In the genomic region with DNA sequence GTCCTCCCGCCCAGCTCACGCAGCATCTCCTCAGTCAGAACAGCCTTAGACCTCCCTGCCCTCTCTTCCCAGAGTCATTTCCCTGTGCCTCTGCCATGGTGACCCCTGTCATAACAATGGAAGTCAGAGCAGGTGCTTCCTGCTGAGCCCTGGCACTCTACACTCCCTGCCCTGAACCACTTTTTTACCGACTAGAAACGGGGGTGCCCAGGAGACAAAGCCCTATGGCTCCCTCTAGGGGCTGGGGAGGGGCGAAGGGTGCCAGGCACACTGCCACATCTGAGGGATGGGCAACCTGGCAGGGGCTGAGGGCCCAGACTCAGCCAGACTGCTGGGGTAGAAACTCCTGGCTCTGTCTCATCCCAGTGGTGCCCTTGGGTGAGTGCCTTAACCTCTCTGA, we compare ENCODE assay signal across 8 cellular contexts. TPM values are rescaled to one million over a fixed set of nuclear protein-coding genes. Genes with fewer than 3 reads are reported as not detected.
A peak's percentile ranks its signal among the peaks of the same experiment; 100 is the strongest.
DNase-seq lines count a peak whose midpoint lies in the region; ATAC-seq and TF ChIP-seq lines count a peak whose summit lies in the region.

No MANE protein-coding gene starts in this region.

- H3K9me3 ChIP-seq in smooth muscle cell (replicated peaks; ENCODE audit: low read depth) (no peaks in the 10 kb centered on the region), aorta (ENCODE audit: control insufficient read depth, low read length) (no peaks in the 10 kb centered on the region), suprapubic skin (no peaks in the 10 kb centered on the region)

- no peaks in the 10 kb centered on the region for H3K36me3 ChIP-seq in smooth muscle cell (ENCODE audit: low read depth)
- H3K36me3 ChIP-seq in aorta (ENCODE audit: control insufficient read depth in 1 of 2, insufficient read depth in 2 of 2, low read length in 1 of 2): no peaks in the 10 kb centered on the region
- no peaks in the 10 kb centered on the region for H3K36me3 ChIP-seq in suprapubic skin

- H3K27ac ChIP-seq in smooth muscle cell (ENCODE audit: low read depth) (no peak overlapping the region), aorta (ENCODE audit: low read depth in 1 of 2, low read length in 2 of 2) (no peak overlapping the region), suprapubic skin (no peak overlapping the region)

- no peak overlapping the region for H3K9ac ChIP-seq in smooth muscle cell (ENCODE audit: low read depth)

- no peaks in the 10 kb centered on the region for H3F3A ChIP-seq in smooth muscle cell (ENCODE audit: low read depth)

- CTCF ChIA-PET in WTC11 (lab: Charles Lee): interaction anchor here (0.6 to 1.3 kb wide), 9 partner anchors 11 to 134 kb away, joined by 3 to 7 read pairs (median 3); no protein-coding TSS in a partner anchor

- H3K36me3 Mint-ChIP-seq in WTC11: no peaks in the 10 kb centered on the region

- H3K4me2 ChIP-seq in smooth muscle cell: no peak overlapping the region

- H3K27me3 ChIP-seq in smooth muscle cell (ENCODE audit: low read depth): peaks cover 8% of the 10 kb centered on the region
- H3K27me3 ChIP-seq in aorta (ENCODE audit: control insufficient read depth in 1 of 2, insufficient read depth in 2 of 2, low read length in 1 of 2): no peaks in the 10 kb centered on the region
- peaks cover 6% of the 10 kb centered on the region for H3K27me3 ChIP-seq in suprapubic skin

- TF ChIP-seq POLR2A in erythroblast (IDR thresholded peaks at IDR 0.05; ENCODE audit: low read length) (no peak), suprapubic skin (IDR thresholded peaks at IDR 0.05) (no peak)

- peak; percentile 40 for ATAC-seq in WTC11
- no peak for ATAC-seq in aorta (ENCODE audit: low FRiP score)
- no peak for ATAC-seq in HG03460 (IDR thresholded peaks at IDR 0.05; ENCODE audit: unreplicated experiment)

- no peaks in the 10 kb centered on the region for H4K20me1 ChIP-seq in smooth muscle cell (ENCODE audit: low read depth)

- H2AFZ ChIP-seq in smooth muscle cell (ENCODE audit: low read depth): no peak overlapping the region

- WGBS in smooth muscle cell (ENCODE audit: low lambda C conversion rate): 59% methylated on average over 5 of the region's 5 CpGs
- 45 to 52% methylated on average over 5 of the region's 5 CpGs for WGBS in aorta, 2 donors
- WGBS in suprapubic skin: 39% methylated on average over 4 of the region's 5 CpGs

- no peaks in the 10 kb centered on the region for H3K79me2 ChIP-seq in smooth muscle cell (ENCODE audit: low read depth)

- no peaks in the 10 kb centered on the region for H3K9me3 Mint-ChIP-seq in WTC11

- TF ChIP-seq CTCF in GM12864 (IDR thresholded peaks at IDR 0.05; ENCODE audit: low read depth, low read length, missing control alignments) (peak; percentile 60), WTC11 (IDR thresholded peaks at IDR 0.05) (no peak; the same call in 1 of the 2 replicates), smooth muscle cell (IDR thresholded peaks at IDR 0.05; ENCODE audit: borderline replicate concordance, insufficient read depth, poor library complexity, severe bottlenecking) (peak; percentile 29), suprapubic skin (IDR thresholded peaks at IDR 0.05) (peak in 1 of 2 donors; percentile 30)

- H3K4me1 ChIP-seq in smooth muscle cell (ENCODE audit: low read depth) (peaks cover 6% of the 10 kb centered on the region), aorta (ENCODE audit: control insufficient read depth in 1 of 2, insufficient read depth in 2 of 2, low read length in 2 of 2) (no peaks in the 10 kb centered on the region), suprapubic skin (peaks cover 17% of the 10 kb centered on the region)

- H3K27ac Mint-ChIP-seq in WTC11: no peak overlapping the region

- TF ChIP-seq EP300 in suprapubic skin (IDR thresholded peaks at IDR 0.05): no peak

- H3K4me3 ChIP-seq in GM12864 (ENCODE audit: low read depth, low read length) (no peak overlapping the region), smooth muscle cell (no peak overlapping the region), aorta (ENCODE audit: low read length in 2 of 2) (no peak overlapping the region), suprapubic skin (no peak overlapping the region)

- H3K27me3 Mint-ChIP-seq in WTC11 (ENCODE audit: low read depth): peaks cover 20% of the 10 kb centered on the region

- no peak for DNase-seq in GM12864 (ENCODE audit: low read depth)
- DNase-seq in NCI-H1092 (lab: John Stamatoyannopoulos, UW): peak; percentile 31
- peak; percentile 69 for DNase-seq in WTC11 (ENCODE audit: low spot score)
- DNase-seq in erythroblast (lab: John Stamatoyannopoulos, UW): peak; percentile 26 to 50
- no peak for DNase-seq in smooth muscle cell (lab: John Stamatoyannopoulos, UW; ENCODE audit: unreplicated experiment)
- no peak for DNase-seq in aorta
- DNase-seq in suprapubic skin (ENCODE audit: low spot score in 2 of 2): no peak

- intact Hi-C loops in aorta (cut with DNase I): no loop called here

- POLR2A ChIA-PET in WTC11 (lab: Charles Lee): interaction anchor here (0.6 kb wide), 1 partner anchor 96 kb away, joined by 3 read pairs; no protein-coding TSS in a partner anchor

- peaks cover 31% of the 10 kb centered on the region for H3K4me1 Mint-ChIP-seq in WTC11

- H3K4me3 Mint-ChIP-seq in WTC11: no peak overlapping the region

TF ChIP-seq in WTC11, 78 proteins besides CTCF, POLR2A, EP300 and RAD21 (continues in another document):
- TF ChIP-seq ESRRA (CRISPR knock-in tag; IDR thresholded peaks at IDR 0.05; ENCODE audit: borderline replicate concordance) (no peak; the same call in 1 of the 2 replicates), SP1 (CRISPR knock-in tag; conservative IDR thresholded peaks at IDR 0.05) (no peak), ZNF121 (CRISPR knock-in tag; IDR thresholded peaks at IDR 0.05) (no peak), KAT7 (CRISPR knock-in tag; IDR thresholded peaks at IDR 0.05; ENCODE audit: borderline replicate concordance) (no peak), ATF1 (CRISPR knock-in tag; IDR thresholded peaks at IDR 0.05) (no peak), CBFB (CRISPR knock-in tag; IDR thresholded peaks at IDR 0.05; ENCODE audit: low read depth) (no peak), OVOL2 (CRISPR knock-in tag; IDR thresholded peaks at IDR 0.05; ENCODE audit: borderline replicate concordance) (no peak), NFYB (CRISPR knock-in tag; conservative IDR thresholded peaks at IDR 0.05; ENCODE audit: low read depth) (no peak)
- TF ChIP-seq, protein P1, sequence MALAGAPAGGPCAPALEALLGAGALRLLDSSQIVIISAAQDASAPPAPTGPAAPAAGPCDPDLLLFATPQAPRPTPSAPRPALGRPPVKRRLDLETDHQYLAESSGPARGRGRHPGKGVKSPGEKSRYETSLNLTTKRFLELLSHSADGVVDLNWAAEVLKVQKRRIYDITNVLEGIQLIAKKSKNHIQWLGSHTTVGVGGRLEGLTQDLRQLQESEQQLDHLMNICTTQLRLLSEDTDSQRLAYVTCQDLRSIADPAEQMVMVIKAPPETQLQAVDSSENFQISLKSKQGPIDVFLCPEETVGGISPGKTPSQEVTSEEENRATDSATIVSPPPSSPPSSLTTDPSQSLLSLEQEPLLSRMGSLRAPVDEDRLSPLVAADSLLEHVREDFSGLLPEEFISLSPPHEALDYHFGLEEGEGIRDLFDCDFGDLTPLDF (CRISPR knock-in tag; IDR thresholded peaks at IDR 0.05): no peak
- TF ChIP-seq, protein P2, sequence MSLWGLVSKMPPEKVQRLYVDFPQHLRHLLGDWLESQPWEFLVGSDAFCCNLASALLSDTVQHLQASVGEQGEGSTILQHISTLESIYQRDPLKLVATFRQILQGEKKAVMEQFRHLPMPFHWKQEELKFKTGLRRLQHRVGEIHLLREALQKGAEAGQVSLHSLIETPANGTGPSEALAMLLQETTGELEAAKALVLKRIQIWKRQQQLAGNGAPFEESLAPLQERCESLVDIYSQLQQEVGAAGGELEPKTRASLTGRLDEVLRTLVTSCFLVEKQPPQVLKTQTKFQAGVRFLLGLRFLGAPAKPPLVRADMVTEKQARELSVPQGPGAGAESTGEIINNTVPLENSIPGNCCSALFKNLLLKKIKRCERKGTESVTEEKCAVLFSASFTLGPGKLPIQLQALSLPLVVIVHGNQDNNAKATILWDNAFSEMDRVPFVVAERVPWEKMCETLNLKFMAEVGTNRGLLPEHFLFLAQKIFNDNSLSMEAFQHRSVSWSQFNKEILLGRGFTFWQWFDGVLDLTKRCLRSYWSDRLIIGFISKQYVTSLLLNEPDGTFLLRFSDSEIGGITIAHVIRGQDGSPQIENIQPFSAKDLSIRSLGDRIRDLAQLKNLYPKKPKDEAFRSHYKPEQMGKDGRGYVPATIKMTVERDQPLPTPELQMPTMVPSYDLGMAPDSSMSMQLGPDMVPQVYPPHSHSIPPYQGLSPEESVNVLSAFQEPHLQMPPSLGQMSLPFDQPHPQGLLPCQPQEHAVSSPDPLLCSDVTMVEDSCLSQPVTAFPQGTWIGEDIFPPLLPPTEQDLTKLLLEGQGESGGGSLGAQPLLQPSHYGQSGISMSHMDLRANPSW (CRISPR knock-in tag; conservative IDR thresholded peaks at IDR 0.05; ENCODE audit: low read depth): no peak
- TF ChIP-seq, protein P3, sequence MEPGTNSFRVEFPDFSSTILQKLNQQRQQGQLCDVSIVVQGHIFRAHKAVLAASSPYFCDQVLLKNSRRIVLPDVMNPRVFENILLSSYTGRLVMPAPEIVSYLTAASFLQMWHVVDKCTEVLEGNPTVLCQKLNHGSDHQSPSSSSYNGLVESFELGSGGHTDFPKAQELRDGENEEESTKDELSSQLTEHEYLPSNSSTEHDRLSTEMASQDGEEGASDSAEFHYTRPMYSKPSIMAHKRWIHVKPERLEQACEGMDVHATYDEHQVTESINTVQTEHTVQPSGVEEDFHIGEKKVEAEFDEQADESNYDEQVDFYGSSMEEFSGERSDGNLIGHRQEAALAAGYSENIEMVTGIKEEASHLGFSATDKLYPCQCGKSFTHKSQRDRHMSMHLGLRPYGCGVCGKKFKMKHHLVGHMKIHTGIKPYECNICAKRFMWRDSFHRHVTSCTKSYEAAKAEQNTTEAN (CRISPR knock-in tag; IDR thresholded peaks at IDR 0.05): no peak

RNA-seq across cellular contexts. Expression of a gene that starts 16.4 kb away (rescaled TPM):
- 30.6 to 34.0 TPM (median 33.4 TPM) in 3 replicates for total RNA-seq in WTC11 (2021)
- total RNA-seq in smooth muscle cell: 8.9 and 13.6 TPM in 2 replicates
- polyA plus RNA-seq in smooth muscle cell: 20.5 and 22.9 TPM in 2 replicates
- 10 to 100 TPM in 1 of 2 donors, 1 to 10 TPM in 1; 9.0 to 10.3 TPM for total RNA-seq in aorta
- 1 to 10 TPM; 2.4 to 6.8 TPM for polyA plus RNA-seq in aorta
- 10 to 100 TPM; 31.1 to 42.9 (median 33.5) TPM for total RNA-seq in suprapubic skin

RNA-seq across cellular contexts. Expression of a gene that starts 22.3 kb away (rescaled TPM):
- total RNA-seq in WTC11 (2021) (52.3 to 71.3 TPM (median 66.3 TPM) in 3 replicates), smooth muscle cell (0.58 and 2.0 TPM in 2 replicates), aorta (10 to 100 TPM; 20.8 to 24.5 TPM), suprapubic skin (1 to 10 TPM in 3 of 4 donors, under 1 TPM in 1; 0.68 to 2.3 (median 1.1) TPM)
- polyA plus RNA-seq in smooth muscle cell (0.67 and 1.9 TPM in 2 replicates), aorta (10 to 100 TPM in 1 of 2 donors, 1 to 10 TPM in 1; 3.5 to 39.0 TPM)

RNA-seq across cellular contexts. Expression of a gene that starts 39.9 kb away (rescaled TPM):
- 6.0 to 7.7 TPM (median 6.6 TPM) in 3 replicates for total RNA-seq in WTC11 (2021)
- total RNA-seq in smooth muscle cell: 0.58 and 0.99 TPM in 2 replicates
- 6.3 and 8.6 TPM in 2 replicates for polyA plus RNA-seq in smooth muscle cell
- total RNA-seq in aorta: 1 to 10 TPM; 2.7 to 9.0 TPM
- 1 to 10 TPM; 2.3 to 5.9 TPM for polyA plus RNA-seq in aorta
- 100 to 1,000 TPM in 1 of 4 donors, under 1 TPM in 3; 0.55 to 244 (median 0.71) TPM for total RNA-seq in suprapubic skin

Comparison
In these comparisons a context has a peak if more than half of its experiments do, and no peak if none do; other contexts are left out.
1. DNase-seq: peak in NCI-H1092 (single experiment), WTC11 (single experiment) and erythroblast (2 of 2); none in GM12864 (single experiment), smooth muscle cell (single experiment), aorta (0 of 2) and suprapubic skin (0 of 2).